ENCODE assay signal across 8 cellular contexts in the genomic region with DNA sequence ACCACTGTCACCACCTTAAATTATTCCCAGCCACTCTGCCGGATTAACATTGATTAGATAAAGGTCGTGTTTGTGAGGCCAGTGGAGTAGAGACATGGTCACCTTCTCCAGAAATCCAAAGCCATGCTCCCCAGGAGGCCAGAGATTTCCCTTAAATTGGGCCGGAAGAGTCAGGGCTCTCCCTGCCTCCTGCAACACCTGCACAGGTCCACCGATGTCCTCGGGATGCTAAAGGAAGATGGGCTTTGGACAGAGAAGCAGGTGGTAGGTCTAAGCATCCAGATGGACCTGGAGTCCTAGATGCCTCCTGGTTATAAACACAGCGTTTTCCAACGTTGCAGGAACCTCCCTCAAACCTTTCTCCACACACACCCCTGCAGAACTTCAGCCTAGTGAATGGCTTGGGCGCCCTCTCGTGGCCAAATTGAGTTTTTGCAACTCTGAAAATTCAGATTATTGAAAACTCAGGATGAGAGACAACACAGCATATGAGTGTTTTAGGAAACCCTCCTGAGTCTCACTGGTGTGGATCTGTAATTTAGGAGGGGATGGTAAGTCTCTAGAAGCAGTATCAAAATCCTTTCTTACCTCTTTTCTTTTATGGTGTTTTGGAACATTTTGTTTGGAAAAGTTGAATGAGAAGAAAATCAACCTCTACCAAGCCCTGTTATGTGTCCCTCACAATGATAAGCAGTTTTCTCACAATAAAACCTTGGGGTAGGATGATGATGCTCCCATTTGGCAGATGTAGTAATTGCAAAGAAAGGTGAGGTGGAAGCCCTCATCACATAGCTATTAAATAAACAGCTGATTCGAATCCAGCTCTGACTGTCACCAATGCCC.
DNase-seq lines count a peak whose midpoint lies in the region; ATAC-seq and TF ChIP-seq lines count a peak whose summit lies in the region.

No MANE protein-coding gene starts in this region.

- intact Hi-C loops in activated CD8-positive, alpha-beta T cell treated with anti-CD3 and anti-CD28 coated beads for 36 hours (cut with micrococcal nuclease), result loop anchor here (2.0 to 10.0 kb wide), 4 partner anchors 65 to 472 kb away; no protein-coding TSS in a partner anchor

- CTCF ChIA-PET in HEK293T (lab: Yijun Ruan, JAX), result interaction anchor here (0.6 to 1.7 kb wide), 3 partner anchors 9 to 292 kb away, joined by 3 to 6 read pairs (median 3); a partner anchor contains a TSS
- CTCF ChIA-PET in activated CD8-positive, alpha-beta T cell treated with anti-CD3 and anti-CD28 coated beads for 36 hours (lab: Charles Lee), result interaction anchor here (0.6 to 3.3 kb wide), 33 partner anchors 9 to 478 kb away, joined by 3 to 62 read pairs (median 4); a partner anchor contains a TSS

- ATAC-seq in activated CD8-positive, alpha-beta T cell treated with anti-CD3 and anti-CD28 coated beads for 36 hours, result peak; percentile 68
- ATAC-seq in memory B cell (ENCODE audit: low read depth), result peak; percentile 60
- ATAC-seq in HG02571 (IDR thresholded peaks at IDR 0.05; ENCODE audit: unreplicated experiment), result no peak

- H3K36me3 Mint-ChIP-seq in activated CD8-positive, alpha-beta T cell treated with anti-CD3 and anti-CD28 coated beads for 36 hours (ENCODE audit: low read depth), result no peaks in the 10 kb centered on the region
- H3K36me3 Mint-ChIP-seq in memory B cell, result no peaks in the 10 kb centered on the region

- no peak overlapping the region for H3K27ac Mint-ChIP-seq in activated CD8-positive, alpha-beta T cell treated with anti-CD3 and anti-CD28 coated beads for 36 hours
- no peak overlapping the region for H3K27ac Mint-ChIP-seq in memory B cell

- H3K4me3 Mint-ChIP-seq in activated CD8-positive, alpha-beta T cell treated with anti-CD3 and anti-CD28 coated beads for 36 hours, result no peak overlapping the region
- H3K4me3 Mint-ChIP-seq in memory B cell, result peak overlapping the region; percentile 42

- DNase-seq in COLO668 (lab: John Stamatoyannopoulos, UW; ENCODE audit: unreplicated experiment) (peak; percentile 48), HEK293T (ENCODE audit: extremely low spot score) (peak; percentile 69), NCI-H69 (lab: John Stamatoyannopoulos, UW) (peak; percentile 76), ecto neural progenitor cell (ENCODE audit: low spot score) (peak; percentile 80), memory B cell (ENCODE audit: low spot score in 2 of 2) (peak; percentile 62 to 73)
- peak; percentile 75 for DNase-seq in activated CD8-positive, alpha-beta T cell treated with anti-CD3 and anti-CD28 coated beads for 36 hours
- peak; percentile 19 to 41 for DNase-seq in stimulated activated CD8-positive, alpha-beta memory T cell treated with anti-CD3 and anti-CD28 coated beads, Interleukin-15, amount 100 ng/mL, for 4 hours (ENCODE audit: low read depth in 2 of 2)

- peak; percentile 97 for TF ChIP-seq CTCF in activated CD8-positive, alpha-beta T cell treated with anti-CD3 and anti-CD28 coated beads for 36 hours (IDR thresholded peaks at IDR 0.05)

- POLR2A ChIA-PET in HEK293T (lab: Yijun Ruan, JAX), result no interaction called here
- POLR2A ChIA-PET in activated CD8-positive, alpha-beta T cell treated with anti-CD3 and anti-CD28 coated beads for 36 hours (lab: Charles Lee), result interaction anchor here (0.6 kb wide), 1 partner anchor 303 kb away, joined by 3 read pairs; no protein-coding TSS in a partner anchor

- H3K9me3 Mint-ChIP-seq in activated CD8-positive, alpha-beta T cell treated with anti-CD3 and anti-CD28 coated beads for 36 hours, result no peaks in the 10 kb centered on the region
- H3K9me3 Mint-ChIP-seq in memory B cell, result no peaks in the 10 kb centered on the region

- H3K27me3 Mint-ChIP-seq in activated CD8-positive, alpha-beta T cell treated with anti-CD3 and anti-CD28 coated beads for 36 hours, result no peaks in the 10 kb centered on the region
- H3K27me3 Mint-ChIP-seq in memory B cell, result peaks cover 20% of the 10 kb centered on the region

- peaks cover 19% of the 10 kb centered on the region for H3K4me1 Mint-ChIP-seq in activated CD8-positive, alpha-beta T cell treated with anti-CD3 and anti-CD28 coated beads for 36 hours (ENCODE audit: low read depth)
- peaks cover 12% of the 10 kb centered on the region for H3K4me1 Mint-ChIP-seq in memory B cell

TF ChIP-seq in HEK293T, 16 proteins besides CTCF, POLR2A, EP300 and RAD21:
- no peak for TF ChIP-seq ZNF384 (IDR thresholded peaks at IDR 0.05)
- TF ChIP-seq ARNT (IDR thresholded peaks at IDR 0.05), result no peak
- no peak for TF ChIP-seq SP1 (IDR thresholded peaks at IDR 0.05)
- no peak for TF ChIP-seq FOXM1 (IDR thresholded peaks at IDR 0.05; ENCODE audit: borderline replicate concordance)
- no peak for TF ChIP-seq HDGF (IDR thresholded peaks at IDR 0.05; ENCODE audit: borderline replicate concordance)
- TF ChIP-seq CTBP1 (IDR thresholded peaks at IDR 0.05; ENCODE audit: borderline replicate concordance), result no peak
- no peak for TF ChIP-seq FOXK2 (IDR thresholded peaks at IDR 0.05)
- TF ChIP-seq FOXA1 (IDR thresholded peaks at IDR 0.05), result no peak
- no peak for TF ChIP-seq BHLHE40 (IDR thresholded peaks at IDR 0.05; ENCODE audit: borderline replicate concordance)
- no peak for TF ChIP-seq LEF1 (IDR thresholded peaks at IDR 0.05; ENCODE audit: borderline replicate concordance)
- TF ChIP-seq L3MBTL2 (conservative IDR thresholded peaks at IDR 0.05), result no peak
- no peak for TF ChIP-seq NFRKB (IDR thresholded peaks at IDR 0.05)
- no peak for TF ChIP-seq ELF4 (IDR thresholded peaks at IDR 0.05)
- no peak for TF ChIP-seq TARDBP (IDR thresholded peaks at IDR 0.05)
TF ChIP-seq in HEK293T: peak in this region for 0.

Comparison
In these comparisons a context has a peak if more than half of its experiments do, and no peak if none do; other contexts are left out.
1. DNase-seq: peak in every context shown above with its lines; median percentile 80 in ecto neural progenitor cell; 76 in NCI-H69; 75 in activated CD8-positive, alpha-beta T cell treated with anti-CD3 and anti-CD28 coated beads for 36 hours; 69 in HEK293T; 68 in memory B cell; 48 in COLO668; 30 in stimulated activated CD8-positive, alpha-beta memory T cell treated with anti-CD3 and anti-CD28 coated beads, Interleukin-15, amount 100 ng/mL, for 4 hours.